ENCODE assay signal across 1 cellular context in genomic region chr20:37359331-37359730, GRCh38.
TF ChIP-seq lines count a peak whose summit lies in the region.

No MANE protein-coding gene starts in this region.

TF ChIP-seq in WTC11, 78 proteins besides CTCF, POLR2A, EP300 and RAD21 (continued from another document):
- TF ChIP-seq ZMAT4 (CRISPR knock-in tag; IDR thresholded peaks at IDR 0.05) = no peak
- no peak for TF ChIP-seq OVOL2 (CRISPR knock-in tag; IDR thresholded peaks at IDR 0.05; ENCODE audit: borderline replicate concordance)
- no peak for TF ChIP-seq FOXP1 (CRISPR knock-in tag; IDR thresholded peaks at IDR 0.05; ENCODE audit: borderline replicate concordance)
- no peak for TF ChIP-seq MAX (CRISPR knock-in tag; IDR thresholded peaks at IDR 0.05)
- no peak for TF ChIP-seq JAZF1 (CRISPR knock-in tag; IDR thresholded peaks at IDR 0.05)
- TF ChIP-seq CDX4 (CRISPR knock-in tag; IDR thresholded peaks at IDR 0.05; ENCODE audit: borderline replicate concordance) = no peak
- TF ChIP-seq NFE2L1 (CRISPR knock-in tag; IDR thresholded peaks at IDR 0.05) = no peak
